27 cellular contexts compared by ENCODE assay signal in the genomic region with DNA sequence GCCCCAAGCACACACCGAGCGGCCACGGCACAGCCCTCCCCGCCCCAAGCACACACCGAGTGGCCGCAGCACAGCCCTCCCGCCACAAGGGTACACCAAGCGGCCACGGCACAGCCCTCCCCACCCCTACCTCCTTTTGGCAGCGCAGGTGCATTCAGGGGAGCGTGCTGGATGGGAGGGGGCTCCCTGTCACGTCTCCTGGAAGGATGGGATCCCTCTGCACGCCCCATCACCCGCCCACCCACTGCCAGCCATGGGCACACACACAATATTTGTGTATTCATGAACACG.
"Had no signal": no experiment of that assay in that cellular context is flagged by ENCODE, and none has a peak within 500 bp of the region (broad histone marks: within the 10 kb centered on the region; RNA-seq: fewer than 3 reads in every experiment).

No MANE protein-coding gene starts in this region.

- DNase-seq: islet precursor cell; kidney glomerular epithelial cell; left cardiac atrium; left ventricle myocardium superior; mesendoderm; naive B cell; natural killer cell; nephron progenitor cell; ovary; stimulated activated CD4-positive, alpha-beta T cell treated with anti-CD3 and anti-CD28 coated beads, Interleukin-4, amount 100 ng/mL, for 24 hours; stimulated activated naive CD4-positive, alpha-beta T cell; tibial artery; uterus had no signal

- H3K36me3 Mint-ChIP-seq: mesothelial cell of epicardium; naive B cell; natural killer cell; neural progenitor cell; stimulated activated effector memory CD8-positive, alpha-beta T cell treated with anti-CD3 and anti-CD28 coated beads, Interleukin-12 subunit alpha, Interleukin-12 subunit beta, amount 100 ng/mL, for 72 hours; type B pancreatic cell had no signal

- H3K27me3 ChIP-seq: hepatocyte, neural progenitor cell, ovary, suprapubic skin, uterus had no signal

- H3K4me2 ChIP-seq: hepatocyte, neural progenitor cell had no signal

- H3K9me3 ChIP-seq: ovary, prostate gland, suprapubic skin, thoracic aorta, uterus had no signal

- H3K79me2 ChIP-seq: hepatocyte had no signal

- H3K4me3 Mint-ChIP-seq: mesothelial cell of epicardium; naive B cell; natural killer cell; nephron progenitor cell; neural progenitor cell; stimulated activated effector memory CD8-positive, alpha-beta T cell treated with anti-CD3 and anti-CD28 coated beads, Interleukin-12 subunit alpha, Interleukin-12 subunit beta, amount 100 ng/mL, for 72 hours; stimulated activated naive CD8-positive, alpha-beta T cell treated with anti-CD3 and anti-CD28 coated beads, Interleukin-15, Interleukin-2, amounts not matched to agents 100 ng/mL and 50 ng/mL, for 24 hours; type B pancreatic cell had no signal

- H2AFZ ChIP-seq: hepatocyte, neural progenitor cell had no signal

- H3K27ac Mint-ChIP-seq: mesothelial cell of epicardium; naive B cell; natural killer cell; nephron progenitor cell; stimulated activated effector memory CD8-positive, alpha-beta T cell treated with anti-CD3 and anti-CD28 coated beads, Interleukin-12 subunit alpha, Interleukin-12 subunit beta, amount 100 ng/mL, for 72 hours; stimulated activated naive CD8-positive, alpha-beta T cell treated with anti-CD3 and anti-CD28 coated beads, Interleukin-15, Interleukin-2, amounts not matched to agents 100 ng/mL and 50 ng/mL, for 24 hours; type B pancreatic cell had no signal

- H3K27ac ChIP-seq: hepatocyte, neural progenitor cell, ovary, prostate gland, skin epidermis, suprapubic skin, thoracic aorta, tibial artery, uterus had no signal

- H3K4me1 Mint-ChIP-seq: mesothelial cell of epicardium; natural killer cell; stimulated activated effector memory CD8-positive, alpha-beta T cell treated with anti-CD3 and anti-CD28 coated beads, Interleukin-12 subunit alpha, Interleukin-12 subunit beta, amount 100 ng/mL, for 72 hours had no signal

- H3K4me3 ChIP-seq: hepatocyte, lung, neural progenitor cell, ovary, prostate gland, skin epidermis, suprapubic skin, thoracic aorta, tibial artery, uterus had no signal

- H3K27me3 Mint-ChIP-seq: stimulated activated naive CD8-positive, alpha-beta T cell treated with anti-CD3 and anti-CD28 coated beads, Interleukin-15, Interleukin-2, amounts not matched to agents 100 ng/mL and 50 ng/mL, for 24 hours had no signal

- H3K4me1 ChIP-seq: prostate gland, suprapubic skin, tibial artery, uterus had no signal

- H3K36me3 ChIP-seq: neural progenitor cell, ovary, prostate gland, suprapubic skin, thoracic aorta, tibial artery, uterus had no signal

- H3K9me3 Mint-ChIP-seq: mesothelial cell of epicardium; natural killer cell; nephron progenitor cell; stimulated activated effector memory CD8-positive, alpha-beta T cell treated with anti-CD3 and anti-CD28 coated beads, Interleukin-12 subunit alpha, Interleukin-12 subunit beta, amount 100 ng/mL, for 72 hours; stimulated activated naive CD8-positive, alpha-beta T cell treated with anti-CD3 and anti-CD28 coated beads, Interleukin-15, Interleukin-2, amounts not matched to agents 100 ng/mL and 50 ng/mL, for 24 hours; type B pancreatic cell had no signal

- ATAC-seq: left cardiac atrium; left lobe of liver; left ventricle myocardium superior; natural killer cell; right cardiac atrium; sciatic nerve; stimulated activated effector memory CD8-positive, alpha-beta T cell treated with anti-CD3 and anti-CD28 coated beads, Interleukin-12 subunit alpha, Interleukin-12 subunit beta, amount 100 ng/mL, for 72 hours had no signal

- H3K9ac ChIP-seq: neural progenitor cell had no signal
